21 cellular contexts compared by ENCODE assay signal in the genomic region with DNA sequence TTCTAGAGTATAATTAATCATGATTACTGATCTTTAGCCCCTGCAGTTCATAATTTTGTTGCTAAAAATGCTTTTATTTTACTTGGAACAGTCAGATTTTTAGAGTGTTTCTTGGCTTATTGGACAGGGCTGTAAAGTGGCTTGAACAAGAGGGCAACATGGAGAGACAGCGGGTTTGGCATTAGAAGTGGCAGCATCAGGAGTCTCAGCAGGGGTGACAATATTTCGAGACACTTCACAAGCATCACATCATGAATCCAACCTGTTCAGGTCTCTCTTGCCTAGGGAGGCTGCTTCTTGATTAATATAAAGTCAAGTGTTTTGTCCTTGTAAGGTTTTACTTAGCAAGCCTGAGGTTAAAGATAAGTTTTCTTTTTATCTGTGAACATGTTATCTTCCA.
DNase-seq lines count a peak whose midpoint lies in the region; ATAC-seq, FAIRE-seq and TF ChIP-seq lines count a peak whose summit lies in the region.
"Had no signal": no experiment of that assay in that cellular context is flagged by ENCODE, and none has a peak within 500 bp of the region (broad histone marks: within the 10 kb centered on the region; RNA-seq: fewer than 3 reads in every experiment).

No MANE protein-coding gene starts in this region.

- TF ChIP-seq POLR2A in H54 (IDR thresholded peaks at IDR 0.05; ENCODE audit: low read depth, low read length) (no peak), body of pancreas (IDR thresholded peaks at IDR 0.05) (no peak)

- H3K4me3 ChIP-seq in SJCRH30 (no peak overlapping the region), body of pancreas (no peak overlapping the region)

- no peak for ATAC-seq in T-helper 17 cell
- ATAC-seq in body of pancreas: no peak
- ATAC-seq: PC-3, SK-N-SH treated with all-trans-retinoic acid at 6 μM for 48 hours had no signal

- no peaks in the 10 kb centered on the region for H3K27me3 Mint-ChIP-seq in T-helper 17 cell
- H3K27me3 Mint-ChIP-seq: B cell had no signal

- no peak for TF ChIP-seq CTCF in body of pancreas (IDR thresholded peaks at IDR 0.05)

- H3K4me1 ChIP-seq in SJCRH30 (no peaks in the 10 kb centered on the region), body of pancreas (no peaks in the 10 kb centered on the region)

- H3K36me3 ChIP-seq in SJCRH30 (no peaks in the 10 kb centered on the region), body of pancreas (replicated peaks in 1 of 2; ENCODE audit: insufficient read depth in 1 of 2, low read depth in 2 of 2) (no peaks in the 10 kb centered on the region)

- H3K36me3 Mint-ChIP-seq in T-helper 17 cell (ENCODE audit: low read depth): no peaks in the 10 kb centered on the region

- H3K4me3 Mint-ChIP-seq in T-helper 17 cell: peak overlapping the region; percentile 19
- H3K4me3 Mint-ChIP-seq: B cell had no signal

- H3K4me1 Mint-ChIP-seq in T-helper 17 cell: no peaks in the 10 kb centered on the region
- H3K4me1 Mint-ChIP-seq: B cell had no signal

- no peak overlapping the region for H3K27ac Mint-ChIP-seq in T-helper 17 cell
- H3K27ac Mint-ChIP-seq: B cell had no signal

- 68 to 88% methylated on average over 2 of the region's 2 CpGs for WGBS in body of pancreas, 2 donors

- DNase-seq in H54 (ENCODE audit: insufficient read length, low spot score) (no peak), NCI-H345 treated with DMSO at 0.1 percent for 48 hours (lab: John Stamatoyannopoulos, UW; ENCODE audit: unreplicated experiment) (peak; percentile 21), T-helper 17 cell (no peak), pons (ENCODE audit: low spot score) (peak; percentile 26), SJCRH30 (no peak), body of pancreas (no peak)
- no peak for DNase-seq in stimulated activated CD4-positive, alpha-beta T cell treated with anti-CD3 and anti-CD28 coated beads, Interleukin-15, amount 100 ng/mL, for 24 hours
- DNase-seq: Calu3; DMS79 treated with DMSO at 0.1 percent for 48 hours; H7; NCI-H1105; NCI-H146; NCI-H2029; NCI-H510A; NCI-H82; NK-92 treated with Interleukin-12 subunit alpha and Interleukin-12 subunit beta, amount 100 ng/mL, for 24 hours; PC-3; T-helper 2 cell had no signal

- intact Hi-C loops in body of pancreas (cut with DNase I): no loop called here

- no peaks in the 10 kb centered on the region for H3K9me3 ChIP-seq in T-helper 17 cell (ENCODE audit: control insufficient read depth, low read length, poor library complexity, severe bottlenecking)
- no peaks in the 10 kb centered on the region for H3K9me3 ChIP-seq in SJCRH30 (replicated peaks)
- H3K9me3 ChIP-seq in body of pancreas: no peaks in the 10 kb centered on the region

- H3K27me3 ChIP-seq in SJCRH30 (no peaks in the 10 kb centered on the region), body of pancreas (no peaks in the 10 kb centered on the region)

- H3K27ac ChIP-seq in SJCRH30 (no peak overlapping the region), body of pancreas (no peak overlapping the region)

- peak; percentile 6 for FAIRE-seq in H54 (lab: Jason Lieb, UNC)
- FAIRE-seq: GM18507 had no signal

Comparison
In these comparisons a context has a peak if more than half of its experiments do, and no peak if none do; other contexts are left out.
1. DNase-seq: peak in NCI-H345 treated with DMSO at 0.1 percent for 48 hours (single experiment) and pons (single experiment); none in H54 (single experiment), T-helper 17 cell (0 of 3), stimulated activated CD4-positive, alpha-beta T cell treated with anti-CD3 and anti-CD28 coated beads, Interleukin-15, amount 100 ng/mL, for 24 hours (single experiment), SJCRH30 (0 of 2) and body of pancreas (0 of 4).